ENCODE assay signal across 16 cellular contexts in genomic region chr3:152564454-152564853, GRCh38.
"Had no signal": no experiment of that assay in that cellular context is flagged by ENCODE, and none has a peak within 500 bp of the region (broad histone marks: within the 10 kb centered on the region; RNA-seq: fewer than 3 reads in every experiment).

No MANE protein-coding gene starts in this region.

- DNase-seq: activated CD4-positive, alpha-beta T cell treated with anti-CD3 and anti-CD28 coated beads, Interleukin-2, amount 50 U/mL, for 1 hour; activated naive CD4-positive, alpha-beta T cell treated with anti-CD3 and anti-CD28 coated beads, Interleukin-2, amount 10 ng/mL, durations not matched to agents 7 days and 5 days; amniotic stem cell; brain microvascular endothelial cell; endodermal cell; hippocampal formation; mucosa of descending colon; natural killer cell; posterior cingulate gyrus; right lobe of liver; stimulated activated CD4-positive, alpha-beta T cell treated with anti-CD3 and anti-CD28 coated beads, Interleukin-12 subunit alpha, Interleukin-12 subunit beta, amount 100 ng/mL, for 4 hours; stimulated activated CD4-positive, alpha-beta T cell treated with anti-CD3 and anti-CD28 coated beads, Interleukin-2, amount 100 ng/mL, for 48 hours; stimulated activated naive CD8-positive, alpha-beta T cell treated with anti-CD3 and anti-CD28 coated beads, Interleukin-15, Interleukin-2, amounts not matched to agents 100 U/mL and 50 U/mL, for 24 hours; upper lobe of left lung had no signal

- H3K27ac ChIP-seq: brain microvascular endothelial cell, gastroesophageal sphincter, right lobe of liver, suprapubic skin, upper lobe of left lung had no signal

- ATAC-seq: gastroesophageal sphincter; mucosa of descending colon; natural killer cell; right lobe of liver; stimulated activated naive CD8-positive, alpha-beta T cell treated with anti-CD3 and anti-CD28 coated beads, Interleukin-15, Interleukin-2, amounts not matched to agents 100 U/mL and 50 U/mL, for 24 hours had no signal

- H3K4me1 ChIP-seq: gastroesophageal sphincter, right lobe of liver, upper lobe of left lung had no signal

- H3K4me3 ChIP-seq: gastroesophageal sphincter, mucosa of descending colon, right lobe of liver, suprapubic skin, upper lobe of left lung had no signal

- H3K27me3 ChIP-seq: brain microvascular endothelial cell, gastroesophageal sphincter, right lobe of liver, suprapubic skin, upper lobe of left lung had no signal

- H3K9me3 ChIP-seq: gastroesophageal sphincter, mucosa of descending colon, right lobe of liver, suprapubic skin, upper lobe of left lung had no signal

- H3K36me3 ChIP-seq: brain microvascular endothelial cell, gastroesophageal sphincter, right lobe of liver, suprapubic skin, upper lobe of left lung had no signal
